ENCODE assay signal across 1 cellular context in genomic region chrX:136185409-136186022, GRCh38.
A peak's percentile ranks its signal among the peaks of the same experiment; 100 is the strongest.
TF ChIP-seq lines count a peak whose summit lies in the region.

No MANE protein-coding gene starts in this region.

TF ChIP-seq in SK-N-SH, 30 proteins besides CTCF, POLR2A, EP300 and RAD21 (continued from another document):
- TF ChIP-seq REST (IDR thresholded peaks at IDR 0.05; ENCODE audit: low read depth, low read length): no peak
- no peak for TF ChIP-seq GATA2 (CRISPR knock-in tag; IDR thresholded peaks at IDR 0.05)
- TF ChIP-seq CHD2 (IDR thresholded peaks at IDR 0.05; ENCODE audit: low read length, partially characterized antibody): no peak
- TF ChIP-seq USF2 (IDR thresholded peaks at IDR 0.05; ENCODE audit: borderline replicate concordance, low read depth, low read length): no peak
- TF ChIP-seq FOXM1 (IDR thresholded peaks at IDR 0.05; ENCODE audit: low read depth): no peak
- TF ChIP-seq ELF1 (IDR thresholded peaks at IDR 0.05): no peak
- TF ChIP-seq MXI1 (IDR thresholded peaks at IDR 0.05; ENCODE audit: low read depth, low read length): no peak
- TF ChIP-seq USF1 (IDR thresholded peaks at IDR 0.05; ENCODE audit: borderline replicate concordance, low read depth): no peak
- TF ChIP-seq TEAD4 (IDR thresholded peaks at IDR 0.05; ENCODE audit: borderline replicate concordance, insufficient read depth): no peak
- no peak for TF ChIP-seq GABPA (IDR thresholded peaks at IDR 0.05; ENCODE audit: low read depth)
- TF ChIP-seq TAF1 (IDR thresholded peaks at IDR 0.05; ENCODE audit: borderline replicate concordance, low read depth, low read length): no peak
- TF ChIP-seq MAX (IDR thresholded peaks at IDR 0.05; ENCODE audit: low read depth): no peak
- TF ChIP-seq SMC3 (IDR thresholded peaks at IDR 0.05; ENCODE audit: low read depth, low read length): no peak
- TF ChIP-seq FOXJ3 (CRISPR knock-in tag; IDR thresholded peaks at IDR 0.05): no peak
- TF ChIP-seq PBX3 (IDR thresholded peaks at IDR 0.05): peak; percentile 66
- no peak for TF ChIP-seq POLR2AphosphoS5 (IDR thresholded peaks at IDR 0.05; ENCODE audit: low read depth, low read length)
- no peak for TF ChIP-seq SIN3A (IDR thresholded peaks at IDR 0.05; ENCODE audit: borderline replicate concordance, low read depth, low read length)
- TF ChIP-seq YY1 (IDR thresholded peaks at IDR 0.05; ENCODE audit: low read depth): no peak
- TF ChIP-seq NFIC (IDR thresholded peaks at IDR 0.05; ENCODE audit: borderline replicate concordance): no peak
- peak; percentile 56 for TF ChIP-seq TCF12 (IDR thresholded peaks at IDR 0.05)
